Comparison of ENCODE assay signal across 18 cellular contexts in genomic region chr3:13869944-13870343, GRCh38. TPM values are rescaled to one million over a fixed set of nuclear protein-coding genes. Genes with fewer than 3 reads are reported as not detected.
"Had no signal": no experiment of that assay in that cellular context is flagged by ENCODE, and none has a peak within 500 bp of the region (broad histone marks: within the 10 kb centered on the region; RNA-seq: fewer than 3 reads in every experiment).

No MANE protein-coding gene starts in this region.

- H3K27me3 ChIP-seq: ascending aorta, right lobe of liver had no signal

- H3K9me3 Mint-ChIP-seq: stimulated activated naive CD8-positive, alpha-beta T cell treated with anti-CD3 and anti-CD28 coated beads, Interleukin-15, Interleukin-2, amounts not matched to agents 100 ng/mL and 50 ng/mL, for 24 hours had no signal

- H3K36me3 ChIP-seq: ascending aorta, breast epithelium, left lung, right lobe of liver, suprapubic skin had no signal

- H3K27me3 Mint-ChIP-seq: stimulated activated naive CD8-positive, alpha-beta T cell treated with anti-CD3 and anti-CD28 coated beads, Interleukin-15, Interleukin-2, amounts not matched to agents 100 ng/mL and 50 ng/mL, for 24 hours had no signal

- DNase-seq: activated CD4-positive, alpha-beta T cell treated with anti-CD3 and anti-CD28 coated beads, Interleukin-2, amount 50 U/mL, for 4 hours; activated CD4-positive, CD25-positive, alpha-beta regulatory T cell; activated T-cell treated with anti-CD3 and anti-CD28 coated beads, Interleukin-2, amount 50 U/mL, for 48 hours; erythroblast; left lung; right lobe of liver; SIG-M5; trophoblast cell had no signal

- H3K4me1 Mint-ChIP-seq: nephron had no signal

- H3K9me3 ChIP-seq: ascending aorta, right lobe of liver, suprapubic skin had no signal

- H3K4me3 ChIP-seq: ascending aorta, breast epithelium, dorsolateral prefrontal cortex, left lung, right lobe of liver, smooth muscle cell, suprapubic skin had no signal

- H3K4me3 Mint-ChIP-seq: nephron; stimulated activated naive CD8-positive, alpha-beta T cell treated with anti-CD3 and anti-CD28 coated beads, Interleukin-15, Interleukin-2, amounts not matched to agents 100 ng/mL and 50 ng/mL, for 24 hours had no signal

- H3K27ac ChIP-seq: ascending aorta, breast epithelium, dorsolateral prefrontal cortex, left lung, right lobe of liver, suprapubic skin had no signal

- H3K4me1 ChIP-seq: ascending aorta, breast epithelium, left lung, right lobe of liver, suprapubic skin had no signal

- H3K27ac Mint-ChIP-seq: nephron; stimulated activated naive CD8-positive, alpha-beta T cell treated with anti-CD3 and anti-CD28 coated beads, Interleukin-15, Interleukin-2, amounts not matched to agents 100 ng/mL and 50 ng/mL, for 24 hours had no signal

RNA-seq across cellular contexts. Expression of gene WNT7A, which starts 9.9 kb away (rescaled TPM):
- total RNA-seq: ascending aorta; breast epithelium; omental fat pad; pulmonary artery endothelial cell; right lobe of liver; T-helper 2 cell treated with Interferon-gamma antibody and Interleukin-4, amounts not matched to agents 100 ng/mL and 5 ng/mL, for 36 hours had no signal
